1 cellular context compared by ENCODE assay signal in the genomic region with DNA sequence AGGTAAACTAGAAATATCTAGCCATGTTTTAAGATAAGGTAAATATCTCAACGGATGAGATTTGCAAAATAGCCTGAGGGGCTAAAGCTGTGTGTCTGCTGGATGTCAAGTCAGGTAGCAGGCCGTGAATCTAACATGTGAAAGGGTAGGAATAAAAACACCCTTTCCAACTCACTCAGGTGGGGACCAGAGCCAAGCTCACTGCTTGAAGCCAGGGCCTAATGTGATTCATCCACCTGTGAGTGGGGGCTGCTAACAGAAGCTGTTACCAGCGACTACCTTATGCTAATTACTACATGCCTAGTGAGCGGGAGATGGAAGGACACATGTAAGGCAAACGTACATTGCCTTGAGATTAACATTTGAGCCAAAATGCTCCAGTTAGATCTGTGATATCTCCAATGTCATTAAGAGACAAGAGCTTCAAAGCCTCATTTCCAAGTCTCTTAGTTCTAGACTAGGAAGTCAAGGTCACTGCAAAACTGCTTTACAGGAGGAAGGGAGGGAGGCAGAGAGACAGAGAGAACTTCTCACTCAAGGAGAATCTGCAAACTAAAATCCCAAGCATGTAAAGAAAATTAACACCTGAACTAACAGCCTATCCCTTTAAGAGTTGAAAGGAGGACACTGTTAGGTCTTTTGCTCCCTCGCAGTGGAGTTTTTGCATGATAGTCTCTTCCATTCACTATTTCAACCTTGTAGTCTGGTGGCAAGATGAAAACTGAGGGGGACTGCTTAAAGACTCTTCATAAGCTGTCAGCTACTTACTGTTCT.
TF ChIP-seq lines count a peak whose summit lies in the region.

No MANE protein-coding gene starts in this region.

TF ChIP-seq in H1, 55 proteins besides CTCF, POLR2A, EP300 and RAD21 (continued from another document):
- TF ChIP-seq, protein P1, sequence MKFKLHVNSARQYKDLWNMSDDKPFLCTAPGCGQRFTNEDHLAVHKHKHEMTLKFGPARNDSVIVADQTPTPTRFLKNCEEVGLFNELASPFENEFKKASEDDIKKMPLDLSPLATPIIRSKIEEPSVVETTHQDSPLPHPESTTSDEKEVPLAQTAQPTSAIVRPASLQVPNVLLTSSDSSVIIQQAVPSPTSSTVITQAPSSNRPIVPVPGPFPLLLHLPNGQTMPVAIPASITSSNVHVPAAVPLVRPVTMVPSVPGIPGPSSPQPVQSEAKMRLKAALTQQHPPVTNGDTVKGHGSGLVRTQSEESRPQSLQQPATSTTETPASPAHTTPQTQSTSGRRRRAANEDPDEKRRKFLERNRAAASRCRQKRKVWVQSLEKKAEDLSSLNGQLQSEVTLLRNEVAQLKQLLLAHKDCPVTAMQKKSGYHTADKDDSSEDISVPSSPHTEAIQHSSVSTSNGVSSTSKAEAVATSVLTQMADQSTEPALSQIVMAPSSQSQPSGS (IDR thresholded peaks at IDR 0.05; ENCODE audit: low read length): no peak
- TF ChIP-seq SP4 (IDR thresholded peaks at IDR 0.05; ENCODE audit: low read length) (no peak), TAF1 (IDR thresholded peaks at IDR 0.05; ENCODE audit: low read depth, low read length) (no peak), BRCA1 (IDR thresholded peaks at IDR 0.05; ENCODE audit: low read depth, low read length) (no peak), SIN3A (conservative IDR thresholded peaks at IDR 0.05 in 1 of 2, IDR thresholded peaks at IDR 0.05 in 1 of 2; ENCODE audit: low read depth in 1 of 2, low read length in 2 of 2) (no peak), HDAC2 (IDR thresholded peaks at IDR 0.05; ENCODE audit: borderline replicate concordance in 1 of 2, low read depth in 2 of 2, low read length in 2 of 2) (no peak), SIRT6 (IDR thresholded peaks at IDR 0.05; ENCODE audit: low read length) (no peak), POLR2AphosphoS5 (IDR thresholded peaks at IDR 0.05; ENCODE audit: low read depth, low read length) (no peak), TAF7 (optimal IDR thresholded peaks at IDR 0.05; ENCODE audit: borderline replicate concordance, low read depth, low read length) (no peak)
- TF ChIP-seq, protein P2, sequence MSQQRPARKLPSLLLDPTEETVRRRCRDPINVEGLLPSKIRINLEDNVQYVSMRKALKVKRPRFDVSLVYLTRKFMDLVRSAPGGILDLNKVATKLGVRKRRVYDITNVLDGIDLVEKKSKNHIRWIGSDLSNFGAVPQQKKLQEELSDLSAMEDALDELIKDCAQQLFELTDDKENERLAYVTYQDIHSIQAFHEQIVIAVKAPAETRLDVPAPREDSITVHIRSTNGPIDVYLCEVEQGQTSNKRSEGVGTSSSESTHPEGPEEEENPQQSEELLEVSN (IDR thresholded peaks at IDR 0.05): peak; percentile 53
- TF ChIP-seq, protein P3, sequence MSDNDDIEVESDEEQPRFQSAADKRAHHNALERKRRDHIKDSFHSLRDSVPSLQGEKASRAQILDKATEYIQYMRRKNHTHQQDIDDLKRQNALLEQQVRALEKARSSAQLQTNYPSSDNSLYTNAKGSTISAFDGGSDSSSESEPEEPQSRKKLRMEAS (IDR thresholded peaks at IDR 0.05): peak; percentile 23; the same call in 1 of the 2 replicates
